9 cellular contexts compared by ENCODE assay signal in genomic region chr18:35026407-35027061, GRCh38. TPM values are rescaled to one million over a fixed set of nuclear protein-coding genes. Genes with fewer than 3 reads are reported as not detected.
DNase-seq lines count a peak whose midpoint lies in the region; ATAC-seq and TF ChIP-seq lines count a peak whose summit lies in the region.
"Had no signal": no experiment of that assay in that cellular context is flagged by ENCODE, and none has a peak within 500 bp of the region (broad histone marks: within the 10 kb centered on the region; RNA-seq: fewer than 3 reads in every experiment).

No MANE protein-coding gene starts in this region.

- H3K4me3 Mint-ChIP-seq in HFFc6 = no peak overlapping the region
- H3K4me3 Mint-ChIP-seq in activated T-cell treated with anti-CD3 and anti-CD28 coated beads, Interleukin-2, amount 50 U/mL, for 4 hours = no peak overlapping the region
- no peak overlapping the region for H3K4me3 Mint-ChIP-seq in neural progenitor cell
- H3K4me3 Mint-ChIP-seq: activated CD4-positive, alpha-beta memory T cell treated with anti-CD3 and anti-CD28 coated beads, Interleukin-2, amount 10 ng/mL, durations not matched to agents 7 days and 5 days had no signal

- DNase-seq in NCI-H146 (lab: John Stamatoyannopoulos, UW) (peak; percentile 39), NCI-H146 treated with DMSO at 0.1 percent for 48 hours (lab: John Stamatoyannopoulos, UW; ENCODE audit: unreplicated experiment) (no peak), HFFc6 (peak; percentile 13), neural progenitor cell (ENCODE audit: low spot score) (peak; percentile 54), HuH-7.5 (ENCODE audit: low spot score) (no peak), activated gamma-delta T cell treated with Interleukin-2 at 50 U/mL for 16 hours (no peak)
- DNase-seq in activated T-cell treated with anti-CD3 and anti-CD28 coated beads, Interleukin-2, amount 50 U/mL, for 4 hours = no peak
- DNase-seq: activated CD4-positive, alpha-beta memory T cell treated with anti-CD3 and anti-CD28 coated beads, Interleukin-2, amount 10 ng/mL, durations not matched to agents 7 days and 5 days had no signal

- H3K9ac ChIP-seq in neural progenitor cell = no peak overlapping the region

- no peaks in the 10 kb centered on the region for H3K9me3 ChIP-seq in neural progenitor cell (ENCODE audit: low read depth)

- no peaks in the 10 kb centered on the region for H3F3A ChIP-seq in neural progenitor cell (ENCODE audit: low read depth)

- H3K27ac ChIP-seq in neural progenitor cell = no peak overlapping the region

- H3K4me2 ChIP-seq in neural progenitor cell = no peak overlapping the region

- H3K4me1 Mint-ChIP-seq in HFFc6 (ENCODE audit: low read depth) (peaks cover 41% of the 10 kb centered on the region), neural progenitor cell (peaks cover 17% of the 10 kb centered on the region)
- peaks cover 48% of the 10 kb centered on the region for H3K4me1 Mint-ChIP-seq in activated T-cell treated with anti-CD3 and anti-CD28 coated beads, Interleukin-2, amount 50 U/mL, for 4 hours (ENCODE audit: low read depth)

- H4K20me1 ChIP-seq in neural progenitor cell (ENCODE audit: low read depth) = no peaks in the 10 kb centered on the region

- peak; percentile 45 for ATAC-seq in activated T-cell treated with anti-CD3 and anti-CD28 coated beads, Interleukin-2, amount 50 U/mL, for 4 hours
- ATAC-seq in GM21528 (IDR thresholded peaks at IDR 0.05; ENCODE audit: low FRiP score, unreplicated experiment) = no peak

- H3K36me3 Mint-ChIP-seq in HFFc6 (ENCODE audit: low read depth) = no peaks in the 10 kb centered on the region
- no peaks in the 10 kb centered on the region for H3K36me3 Mint-ChIP-seq in activated T-cell treated with anti-CD3 and anti-CD28 coated beads, Interleukin-2, amount 50 U/mL, for 4 hours (ENCODE audit: insufficient read depth)
- no peaks in the 10 kb centered on the region for H3K36me3 Mint-ChIP-seq in neural progenitor cell

- H3K4me3 ChIP-seq in neural progenitor cell = no peak overlapping the region

- H3K9me3 Mint-ChIP-seq in HFFc6 (no peaks in the 10 kb centered on the region), neural progenitor cell (no peaks in the 10 kb centered on the region)
- H3K9me3 Mint-ChIP-seq in activated T-cell treated with anti-CD3 and anti-CD28 coated beads, Interleukin-2, amount 50 U/mL, for 4 hours = no peaks in the 10 kb centered on the region

- H3K4me1 ChIP-seq in neural progenitor cell = no peaks in the 10 kb centered on the region

- no peaks in the 10 kb centered on the region for H3K36me3 ChIP-seq in neural progenitor cell

- TF ChIP-seq CTCF in HFFc6 (IDR thresholded peaks at IDR 0.05) = peak; percentile 45
- TF ChIP-seq CTCF in neural progenitor cell (IDR thresholded peaks at IDR 0.05) = peak; percentile 48

- peak overlapping the region; percentile 84 for H2AFZ ChIP-seq in neural progenitor cell (replicated peaks)

- H3K27ac Mint-ChIP-seq in HFFc6 (no peak overlapping the region), neural progenitor cell (no peak overlapping the region)
- H3K27ac Mint-ChIP-seq: activated CD4-positive, alpha-beta memory T cell treated with anti-CD3 and anti-CD28 coated beads, Interleukin-2, amount 10 ng/mL, durations not matched to agents 7 days and 5 days had no signal

- no peaks in the 10 kb centered on the region for H3K79me2 ChIP-seq in neural progenitor cell (ENCODE audit: low read depth)

- H3K27me3 ChIP-seq in neural progenitor cell = no peaks in the 10 kb centered on the region

- no peaks in the 10 kb centered on the region for H3K27me3 Mint-ChIP-seq in HFFc6 (ENCODE audit: insufficient read depth)
- H3K27me3 Mint-ChIP-seq in activated T-cell treated with anti-CD3 and anti-CD28 coated beads, Interleukin-2, amount 50 U/mL, for 4 hours (ENCODE audit: low read depth) = no peaks in the 10 kb centered on the region
- peaks cover 2% of the 10 kb centered on the region for H3K27me3 Mint-ChIP-seq in neural progenitor cell (ENCODE audit: insufficient read depth, low read depth)

RNA-seq across cellular contexts. Expression of gene MAPRE2, which starts 14.7 kb away (rescaled TPM):
- 10 to 100 TPM; 22.4 to 39.1 (median 24.4) TPM for total RNA-seq in HFFc6 (2021; fragmentation: NEBNext Ultra II Directional; extraction: Animal tissue kit (Norgen Biotek cat#: 25700))
- total RNA-seq in activated T-cell treated with anti-CD3 and anti-CD28 coated beads, Interleukin-2, amount 50 U/mL, for 4 hours = 10 to 100 TPM; 38.3 to 41.7 (median 38.4) TPM
- 28.9 and 34.6 TPM in 2 replicates for total RNA-seq in neural progenitor cell (ENCODE audit: low replicate concordance)

Comparison
In these comparisons a context has a peak if more than half of its experiments do, and no peak if none do; other contexts are left out.
1. DNase-seq: peak in NCI-H146 (single experiment), HFFc6 (single experiment) and neural progenitor cell (single experiment); none in NCI-H146 treated with DMSO at 0.1 percent for 48 hours (single experiment), activated T-cell treated with anti-CD3 and anti-CD28 coated beads, Interleukin-2, amount 50 U/mL, for 4 hours (single experiment), HuH-7.5 (single experiment) and activated gamma-delta T cell treated with Interleukin-2 at 50 U/mL for 16 hours (single experiment).